Comparison of ENCODE assay signal across 7 cellular contexts in genomic region chr19:4455742-4456565, GRCh38. TPM values are rescaled to one million over a fixed set of nuclear protein-coding genes. Genes with fewer than 3 reads are reported as not detected.
A peak's percentile ranks its signal among the peaks of the same experiment; 100 is the strongest.
DNase-seq lines count a peak whose midpoint lies in the region; ATAC-seq and TF ChIP-seq lines count a peak whose summit lies in the region.

No MANE protein-coding gene starts in this region.

- H3K9me3 ChIP-seq in suprapubic skin = no peaks in the 10 kb centered on the region

- DNase-seq in NCI-H226 (peak; percentile 94), brain pericyte (ENCODE audit: low read depth, low spot score) (peak; percentile 61), kidney tubule cell (ENCODE audit: low spot score) (peak; percentile 93), suprapubic skin (ENCODE audit: low spot score in 2 of 2) (peak in 1 of 2 donors; percentile 71), GM19240 (ENCODE audit: insufficient read length, low spot score) (no peak)

- 39% methylated on average over 11 of the region's 15 CpGs for WGBS in suprapubic skin

- ATAC-seq in GM18520 (IDR thresholded peaks at IDR 0.05; ENCODE audit: unreplicated experiment) = no peak

- no peak for TF ChIP-seq CTCF in GM12875 (IDR thresholded peaks at IDR 0.05; ENCODE audit: borderline replicate concordance, insufficient read depth, low read depth, low read length)
- no peak for TF ChIP-seq CTCF in suprapubic skin (IDR thresholded peaks at IDR 0.05)

- H3K4me1 ChIP-seq in suprapubic skin = peaks cover 41% of the 10 kb centered on the region

- peak overlapping the region; percentile 62 for H3K4me3 ChIP-seq in GM12875 (ENCODE audit: low read depth, low read length)
- peak overlapping the region; percentile 72 for H3K4me3 ChIP-seq in suprapubic skin

- no peaks in the 10 kb centered on the region for H3K27me3 ChIP-seq in suprapubic skin

- H3K36me3 ChIP-seq in suprapubic skin = peaks cover 33% of the 10 kb centered on the region

- TF ChIP-seq EP300 in suprapubic skin (IDR thresholded peaks at IDR 0.05) = no peak

- H3K27ac ChIP-seq in suprapubic skin = peak overlapping the region; percentile 93

- TF ChIP-seq POLR2A in suprapubic skin (IDR thresholded peaks at IDR 0.05) = no peak

RNA-seq across cellular contexts. Expression of gene UBXN6, which starts 1.6 kb away (rescaled TPM):
- total RNA-seq in suprapubic skin = 100 to 1,000 TPM; 108 to 257 (median 167) TPM

RNA-seq across cellular contexts. Expression of gene HDGFL2, which starts 16.1 kb away (rescaled TPM):
- total RNA-seq in suprapubic skin = 10 to 100 TPM; 23.0 to 27.4 (median 23.4) TPM

RNA-seq across cellular contexts. Expression of gene CHAF1A, which starts 53.5 kb away (rescaled TPM):
- total RNA-seq in suprapubic skin = 10 to 100 TPM in 2 of 4 donors, 1 to 10 TPM in 2; 8.5 to 20.4 (median 11.4) TPM

RNA-seq across cellular contexts. Expression of gene SH3GL1, which starts 55.6 kb away (rescaled TPM):
- total RNA-seq in suprapubic skin = 100 to 1,000 TPM in 1 of 4 donors, 10 to 100 TPM in 3; 67.0 to 103 (median 81.0) TPM
